ENCODE assay signal across 36 cellular contexts in the genomic region with DNA sequence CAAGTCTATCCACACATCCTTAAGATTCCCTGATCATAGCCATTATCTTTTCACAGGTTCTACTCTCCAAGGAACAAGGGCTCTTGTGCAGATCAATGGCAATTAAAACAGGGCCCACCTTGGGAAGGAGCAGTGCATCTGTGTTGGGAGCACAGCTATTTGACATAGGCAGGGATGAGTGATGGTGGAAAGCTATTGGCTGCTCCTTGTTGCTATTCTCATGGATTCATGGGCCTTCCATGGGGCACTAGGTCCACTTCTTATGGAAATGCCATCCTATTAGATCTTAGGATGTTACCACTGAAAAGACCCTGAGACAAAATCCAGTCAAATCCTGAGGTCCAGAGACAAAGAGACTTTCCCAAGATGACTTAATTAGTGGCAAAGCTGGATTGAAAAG.
"Had no signal": no experiment of that assay in that cellular context is flagged by ENCODE, and none has a peak within 500 bp of the region (broad histone marks: within the 10 kb centered on the region; RNA-seq: fewer than 3 reads in every experiment).

No MANE protein-coding gene starts in this region.

- DNase-seq: activated CD4-positive, alpha-beta memory T cell treated with anti-CD3 and anti-CD28 coated beads for 36 hours; activated CD4-positive, alpha-beta T cell treated with anti-CD3 and anti-CD28 coated beads for 36 hours; activated CD4-positive, alpha-beta T cell treated with anti-CD3 and anti-CD28 coated beads, Interleukin-2, amount 10 ng/mL, durations not matched to agents 24 days and 14 days; activated CD4-positive, CD25-positive, alpha-beta regulatory T cell; activated CD4-positive, CD25-positive, alpha-beta regulatory T cell treated with anti-CD3 and anti-CD28 coated beads, Interleukin-2, amount 50 U/mL, for 72 hours; activated CD8-positive, alpha-beta memory T cell treated with anti-CD3 and anti-CD28 coated beads, Interleukin-2, amount 10 ng/mL, durations not matched to agents 7 days and 5 days; activated CD8-positive, alpha-beta memory T cell treated with anti-CD3 and anti-CD28 coated beads, Interleukin-2, amount 50 U/mL, for 4 hours; activated CD8-positive, alpha-beta T cell treated with anti-CD3 and anti-CD28 coated beads, Interleukin-2, amount 10 ng/mL, durations not matched to agents 7 days and 5 days; activated effector memory CD4-positive, alpha-beta T cell treated with anti-CD3 and anti-CD28 coated beads, Interleukin-2, amount 50 U/mL, for 16 hours; activated naive CD4-positive, alpha-beta T cell treated with anti-CD3 and anti-CD28 coated beads for 36 hours; activated naive CD8-positive, alpha-beta T cell treated with anti-CD3 and anti-CD28 coated beads for 36 hours; activated naive CD8-positive, alpha-beta T cell treated with anti-CD3 and anti-CD28 coated beads, Interleukin-2, amount 50 U/mL, for 24 hours; activated T-cell treated with anti-CD3 and anti-CD28 coated beads, Interleukin-2, amount 50 U/mL, for 1 hour; activated T-cell treated with anti-CD3 and anti-CD28 coated beads, Interleukin-2, amount 50 U/mL, for 48 hours; adrenal gland; amygdala; aorta; body of pancreas; central memory CD4-positive, alpha-beta T cell; cerebellar nuclear complex; colonic mucosa; effector CD8-positive, alpha-beta T cell; esophagus squamous epithelium; foreskin melanocyte; T-cell; T1000; WERI-Rb-1 had no signal

- ATAC-seq: activated CD4-positive, alpha-beta T cell treated with anti-CD3 and anti-CD28 coated beads for 36 hours; activated CD8-positive, alpha-beta memory T cell treated with anti-CD3 and anti-CD28 coated beads, Interleukin-2, amount 10 ng/mL, durations not matched to agents 7 days and 5 days; activated CD8-positive, alpha-beta T cell treated with anti-CD3 and anti-CD28 coated beads, Interleukin-2, amount 10 ng/mL, durations not matched to agents 7 days and 5 days; activated naive CD8-positive, alpha-beta T cell treated with anti-CD3 and anti-CD28 coated beads, Interleukin-2, amount 50 U/mL, for 24 hours; body of pancreas; gastroesophageal sphincter; T-cell had no signal

- H3K36me3 ChIP-seq: adrenal gland, cardiac muscle cell, colonic mucosa, esophagus squamous epithelium, gastroesophageal sphincter, WERI-Rb-1 had no signal

- H3K36me3 Mint-ChIP-seq: activated CD4-positive, alpha-beta memory T cell treated with anti-CD3 and anti-CD28 coated beads for 36 hours; activated CD8-positive, alpha-beta memory T cell treated with anti-CD3 and anti-CD28 coated beads, Interleukin-2, amount 10 ng/mL, durations not matched to agents 7 days and 5 days; activated naive CD4-positive, alpha-beta T cell treated with anti-CD3 and anti-CD28 coated beads, Interleukin-2, amount 50 U/mL, for 24 hours; activated naive CD8-positive, alpha-beta T cell treated with anti-CD3 and anti-CD28 coated beads for 36 hours; T-cell had no signal

- H3K4me3 Mint-ChIP-seq: activated CD4-positive, alpha-beta memory T cell treated with anti-CD3 and anti-CD28 coated beads for 36 hours; activated CD4-positive, alpha-beta T cell treated with anti-CD3 and anti-CD28 coated beads for 36 hours; activated CD4-positive, alpha-beta T cell treated with anti-CD3 and anti-CD28 coated beads, Interleukin-2, amount 10 ng/mL, durations not matched to agents 24 days and 14 days; activated CD8-positive, alpha-beta memory T cell treated with anti-CD3 and anti-CD28 coated beads, Interleukin-2, amount 10 ng/mL, durations not matched to agents 7 days and 5 days; activated CD8-positive, alpha-beta T cell treated with anti-CD3 and anti-CD28 coated beads, Interleukin-2, amount 10 ng/mL, durations not matched to agents 7 days and 5 days; activated naive CD4-positive, alpha-beta T cell treated with anti-CD3 and anti-CD28 coated beads for 36 hours; activated naive CD4-positive, alpha-beta T cell treated with anti-CD3 and anti-CD28 coated beads, Interleukin-2, amount 50 U/mL, for 24 hours; activated naive CD8-positive, alpha-beta T cell treated with anti-CD3 and anti-CD28 coated beads for 36 hours; activated naive CD8-positive, alpha-beta T cell treated with anti-CD3 and anti-CD28 coated beads, Interleukin-2, amount 50 U/mL, for 24 hours; activated T-helper 1 cell treated with anti-CD3 and anti-CD28 coated beads, Interleukin-12 subunit alpha, Interleukin-12 subunit beta, Interleukin-2, Interleukin-4 antibody, amounts not matched to agents 30 ng/mL and 10 ng/mL and 1 ng/mL, durations not matched to agents 14 hours and 24 hours and 36 hours; T-cell; T-helper 1 cell treated with Interleukin-12 subunit alpha and Interleukin-12 subunit beta and Interleukin-4 antibody, amounts not matched to agents 30 μg/mL and 1 μg/mL, for 36 hours had no signal

- H3K27me3 ChIP-seq: adrenal gland, body of pancreas, colonic mucosa, esophagus squamous epithelium, gastroesophageal sphincter had no signal

- H3K27ac ChIP-seq: adrenal gland, body of pancreas, cardiac muscle cell, colonic mucosa, epithelial cell of prostate, esophagus squamous epithelium, gastroesophageal sphincter, WERI-Rb-1 had no signal

- H3K27ac Mint-ChIP-seq: activated CD4-positive, alpha-beta memory T cell treated with anti-CD3 and anti-CD28 coated beads for 36 hours; activated CD4-positive, alpha-beta T cell treated with anti-CD3 and anti-CD28 coated beads for 36 hours; activated CD4-positive, alpha-beta T cell treated with anti-CD3 and anti-CD28 coated beads, Interleukin-2, amount 10 ng/mL, durations not matched to agents 24 days and 14 days; activated CD8-positive, alpha-beta memory T cell treated with anti-CD3 and anti-CD28 coated beads, Interleukin-2, amount 10 ng/mL, durations not matched to agents 7 days and 5 days; activated CD8-positive, alpha-beta T cell treated with anti-CD3 and anti-CD28 coated beads, Interleukin-2, amount 10 ng/mL, durations not matched to agents 7 days and 5 days; activated naive CD4-positive, alpha-beta T cell treated with anti-CD3 and anti-CD28 coated beads for 36 hours; activated naive CD4-positive, alpha-beta T cell treated with anti-CD3 and anti-CD28 coated beads, Interleukin-2, amount 50 U/mL, for 24 hours; activated naive CD8-positive, alpha-beta T cell treated with anti-CD3 and anti-CD28 coated beads for 36 hours; activated naive CD8-positive, alpha-beta T cell treated with anti-CD3 and anti-CD28 coated beads, Interleukin-2, amount 50 U/mL, for 24 hours; activated T-helper 1 cell treated with anti-CD3 and anti-CD28 coated beads, Interleukin-12 subunit alpha, Interleukin-12 subunit beta, Interleukin-2, Interleukin-4 antibody, amounts not matched to agents 30 ng/mL and 10 ng/mL and 1 ng/mL, durations not matched to agents 14 hours and 24 hours and 36 hours; activated T-helper 2 cell treated with anti-CD3 and anti-CD28 coated beads, Interferon-gamma antibody, Interleukin-2, Interleukin-4, amounts not matched to agents 10 μg/mL and 5 μg/mL and 100 μg/mL, durations not matched to agents 14 hours and 24 hours and 36 hours; T-cell; T-helper 1 cell treated with Interleukin-12 subunit alpha and Interleukin-12 subunit beta and Interleukin-4 antibody, amounts not matched to agents 30 μg/mL and 1 μg/mL, for 36 hours had no signal

- H3K9me3 ChIP-seq: adrenal gland, body of pancreas, colonic mucosa, esophagus squamous epithelium, gastroesophageal sphincter had no signal

- FAIRE-seq: endometrium, endothelial cell of umbilical vein had no signal

- H3K27me3 Mint-ChIP-seq: activated CD4-positive, alpha-beta memory T cell treated with anti-CD3 and anti-CD28 coated beads for 36 hours; activated CD4-positive, alpha-beta T cell treated with anti-CD3 and anti-CD28 coated beads for 36 hours; activated CD4-positive, alpha-beta T cell treated with anti-CD3 and anti-CD28 coated beads, Interleukin-2, amount 10 ng/mL, durations not matched to agents 24 days and 14 days; activated CD8-positive, alpha-beta memory T cell treated with anti-CD3 and anti-CD28 coated beads, Interleukin-2, amount 10 ng/mL, durations not matched to agents 7 days and 5 days; activated naive CD4-positive, alpha-beta T cell treated with anti-CD3 and anti-CD28 coated beads, Interleukin-2, amount 50 U/mL, for 24 hours; activated naive CD8-positive, alpha-beta T cell treated with anti-CD3 and anti-CD28 coated beads for 36 hours; activated naive CD8-positive, alpha-beta T cell treated with anti-CD3 and anti-CD28 coated beads, Interleukin-2, amount 50 U/mL, for 24 hours; T-cell had no signal

- H3K4me1 Mint-ChIP-seq: activated CD4-positive, alpha-beta T cell treated with anti-CD3 and anti-CD28 coated beads for 36 hours; activated CD4-positive, alpha-beta T cell treated with anti-CD3 and anti-CD28 coated beads, Interleukin-2, amount 10 ng/mL, durations not matched to agents 24 days and 14 days; activated CD8-positive, alpha-beta memory T cell treated with anti-CD3 and anti-CD28 coated beads, Interleukin-2, amount 10 ng/mL, durations not matched to agents 7 days and 5 days; activated naive CD4-positive, alpha-beta T cell treated with anti-CD3 and anti-CD28 coated beads, Interleukin-2, amount 50 U/mL, for 24 hours; activated naive CD8-positive, alpha-beta T cell treated with anti-CD3 and anti-CD28 coated beads for 36 hours; activated naive CD8-positive, alpha-beta T cell treated with anti-CD3 and anti-CD28 coated beads, Interleukin-2, amount 50 U/mL, for 24 hours; T-cell had no signal

- H3K9me3 Mint-ChIP-seq: activated CD4-positive, alpha-beta memory T cell treated with anti-CD3 and anti-CD28 coated beads for 36 hours; activated CD4-positive, alpha-beta T cell treated with anti-CD3 and anti-CD28 coated beads, Interleukin-2, amount 10 ng/mL, durations not matched to agents 24 days and 14 days; activated naive CD4-positive, alpha-beta T cell treated with anti-CD3 and anti-CD28 coated beads for 36 hours; activated naive CD4-positive, alpha-beta T cell treated with anti-CD3 and anti-CD28 coated beads, Interleukin-2, amount 50 U/mL, for 24 hours; activated naive CD8-positive, alpha-beta T cell treated with anti-CD3 and anti-CD28 coated beads for 36 hours; activated naive CD8-positive, alpha-beta T cell treated with anti-CD3 and anti-CD28 coated beads, Interleukin-2, amount 50 U/mL, for 24 hours; activated T-helper 1 cell treated with anti-CD3 and anti-CD28 coated beads, Interleukin-12 subunit alpha, Interleukin-12 subunit beta, Interleukin-2, Interleukin-4 antibody, amounts not matched to agents 30 ng/mL and 10 ng/mL and 1 ng/mL, durations not matched to agents 14 hours and 24 hours and 36 hours; activated T-helper 2 cell treated with anti-CD3 and anti-CD28 coated beads, Interferon-gamma antibody, Interleukin-2, Interleukin-4, amounts not matched to agents 10 μg/mL and 5 μg/mL and 100 μg/mL, durations not matched to agents 14 hours and 24 hours and 36 hours; T-helper 1 cell treated with Interleukin-12 subunit alpha and Interleukin-12 subunit beta and Interleukin-4 antibody, amounts not matched to agents 30 μg/mL and 1 μg/mL, for 36 hours had no signal

- H3K4me3 ChIP-seq: adrenal gland, body of pancreas, cardiac muscle cell, colonic mucosa, esophagus squamous epithelium, gastroesophageal sphincter had no signal
